Comparison of ENCODE assay signal across 23 cellular contexts in the genomic region with DNA sequence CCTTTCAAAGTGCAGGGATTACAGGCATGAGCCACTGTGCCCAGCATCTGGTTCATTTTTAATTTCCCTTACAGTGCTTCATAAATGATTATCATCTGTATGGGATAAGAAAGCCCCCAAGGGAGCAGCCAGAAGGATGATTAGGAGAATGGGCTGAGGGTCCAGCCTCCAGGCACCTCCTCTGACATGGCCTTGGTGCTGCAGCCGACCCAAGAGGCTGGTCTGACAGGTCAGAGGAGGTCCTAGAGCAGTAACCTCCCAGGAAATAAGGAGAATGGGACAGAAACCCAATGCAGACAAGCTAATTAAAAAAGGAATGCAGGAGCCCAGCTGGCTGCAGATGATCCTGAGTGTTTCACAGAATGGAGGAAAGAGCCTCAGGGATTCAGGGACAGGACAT. TPM values are rescaled to one million over a fixed set of nuclear protein-coding genes. Genes with fewer than 3 reads are reported as not detected.
A peak's percentile ranks its signal among the peaks of the same experiment; 100 is the strongest.
DNase-seq lines count a peak whose midpoint lies in the region; ATAC-seq, FAIRE-seq and TF ChIP-seq lines count a peak whose summit lies in the region.
"Had no signal": no experiment of that assay in that cellular context is flagged by ENCODE, and none has a peak within 500 bp of the region (broad histone marks: within the 10 kb centered on the region; RNA-seq: fewer than 3 reads in every experiment).

No MANE protein-coding gene starts in this region.

- dilution Hi-C loops in mammary epithelial cell (cut with HindIII; ENCODE audit: low sequenced_read_pairs) = loop anchor here (5.0 kb wide), 2 partner anchors 36 to 39 kb away; no protein-coding TSS in a partner anchor

- TF ChIP-seq POLR2A in breast epithelium (IDR thresholded peaks at IDR 0.05) = no peak

- intact Hi-C loops in breast epithelium (cut with DNase I; ENCODE audit: low total_unique reads) = no loop called here
- intact Hi-C loops in mammary epithelial cell (cut with micrococcal nuclease) = no loop called here
- intact Hi-C loops in CD4-positive, alpha-beta T cell (cut with DNase I, micrococcal nuclease) = no loop called here

- H3K27ac ChIP-seq in breast epithelium (peak overlapping the region; percentile 4 to 7), mammary epithelial cell (ENCODE audit: insufficient read depth, low read depth, low read length) (no peak overlapping the region), astrocyte (ENCODE audit: low read depth, low read length) (no peak overlapping the region)
- no peak overlapping the region for H3K27ac ChIP-seq in CD4-positive, alpha-beta T cell (ENCODE audit: low read depth, low read length)
- H3K27ac ChIP-seq: GM23248, SJCRH30 had no signal

- H3K4me1 ChIP-seq in breast epithelium (peaks cover 11 to 13% of the 10 kb centered on the region in 2 donors), mammary epithelial cell (ENCODE audit: insufficient read depth, low read length) (peaks cover 21% of the 10 kb centered on the region), astrocyte (ENCODE audit: insufficient read depth, low read length) (peaks cover 24% of the 10 kb centered on the region)

- peaks cover 21% of the 10 kb centered on the region for H3K79me2 ChIP-seq in mammary epithelial cell (ENCODE audit: insufficient read depth, low read length)
- peaks cover 81% of the 10 kb centered on the region for H3K79me2 ChIP-seq in astrocyte (ENCODE audit: insufficient read depth, low read length)

- H3K27me3 ChIP-seq in breast epithelium = no peaks in the 10 kb centered on the region
- H3K27me3 ChIP-seq in mammary epithelial cell (ENCODE audit: insufficient read depth, low read length) = no peaks in the 10 kb centered on the region
- H3K27me3 ChIP-seq in astrocyte (ENCODE audit: insufficient read depth, low read length) = no peaks in the 10 kb centered on the region
- H3K27me3 ChIP-seq in CD4-positive, alpha-beta T cell (ENCODE audit: control insufficient read depth, insufficient read depth, low read length) = no peaks in the 10 kb centered on the region
- H3K27me3 ChIP-seq: SJCRH30 had no signal

- H3K9ac ChIP-seq in mammary epithelial cell (ENCODE audit: insufficient read depth, low read length) (no peak overlapping the region), astrocyte (ENCODE audit: low read length) (no peak overlapping the region)
- H3K9ac ChIP-seq: GM23248 had no signal

- FAIRE-seq in astrocyte (lab: Jason Lieb, UNC) = no peak
- FAIRE-seq: A204.1, GM12891 had no signal

- no peaks in the 10 kb centered on the region for H4K20me1 ChIP-seq in mammary epithelial cell (ENCODE audit: insufficient read depth, low read length)
- peaks cover 85% of the 10 kb centered on the region for H4K20me1 ChIP-seq in astrocyte (ENCODE audit: insufficient read depth, low read length)

- H3K27me3 Mint-ChIP-seq in astrocyte (ENCODE audit: low read depth, unreplicated experiment) (no peaks in the 10 kb centered on the region), nephron (ENCODE audit: low read depth) (peaks cover 4% of the 10 kb centered on the region)
- peaks cover 33 to 37% of the 10 kb centered on the region in 2 donors for H3K27me3 Mint-ChIP-seq in effector memory CD8-positive, alpha-beta T cell
- no peaks in the 10 kb centered on the region for H3K27me3 Mint-ChIP-seq in CD4-positive, alpha-beta T cell
- H3K27me3 Mint-ChIP-seq: B cell had no signal

- no peaks in the 10 kb centered on the region for H3K9me3 ChIP-seq in breast epithelium
- H3K9me3 ChIP-seq in mammary epithelial cell (replicated peaks; ENCODE audit: insufficient read depth, low read length) = no peaks in the 10 kb centered on the region
- H3K9me3 ChIP-seq in astrocyte (ENCODE audit: insufficient read depth, low read depth, low read length) = no peaks in the 10 kb centered on the region
- peaks cover 10% of the 10 kb centered on the region for H3K9me3 ChIP-seq in CD4-positive, alpha-beta T cell (ENCODE audit: control insufficient read depth, low read length)
- H3K9me3 ChIP-seq: HAP-1 had no signal

- no peak overlapping the region for H2AFZ ChIP-seq in mammary epithelial cell (ENCODE audit: low read depth, low read length)
- no peak overlapping the region for H2AFZ ChIP-seq in astrocyte (ENCODE audit: low read depth, low read length)
- H2AFZ ChIP-seq: GM23248 had no signal

- H3K4me3 Mint-ChIP-seq in astrocyte (ENCODE audit: unreplicated experiment) = peak overlapping the region; percentile 34
- H3K4me3 Mint-ChIP-seq in nephron = no peak overlapping the region
- no peak overlapping the region for H3K4me3 Mint-ChIP-seq in effector memory CD8-positive, alpha-beta T cell
- H3K4me3 Mint-ChIP-seq in CD4-positive, alpha-beta T cell = no peak overlapping the region
- H3K4me3 Mint-ChIP-seq: B cell, CD14-positive monocyte had no signal

- peaks cover 3% of the 10 kb centered on the region for H3K9me3 Mint-ChIP-seq in astrocyte (ENCODE audit: unreplicated experiment)
- peaks cover 13% of the 10 kb centered on the region for H3K9me3 Mint-ChIP-seq in nephron
- peaks cover 2 to 8% of the 10 kb centered on the region in 2 donors for H3K9me3 Mint-ChIP-seq in effector memory CD8-positive, alpha-beta T cell
- H3K9me3 Mint-ChIP-seq in CD4-positive, alpha-beta T cell = peaks cover 4% of the 10 kb centered on the region

- H3K36me3 Mint-ChIP-seq in astrocyte (ENCODE audit: low read depth, unreplicated experiment) (peaks cover 29% of the 10 kb centered on the region), nephron (ENCODE audit: low read depth) (peaks cover 45% of the 10 kb centered on the region)
- H3K36me3 Mint-ChIP-seq in effector memory CD8-positive, alpha-beta T cell (ENCODE audit: insufficient read depth) = no peaks in the 10 kb centered on the region
- H3K36me3 Mint-ChIP-seq in CD4-positive, alpha-beta T cell (ENCODE audit: low read depth) = no peaks in the 10 kb centered on the region
- H3K36me3 Mint-ChIP-seq: CD14-positive monocyte had no signal

- BruUV-seq in mammary epithelial cell (replicated peaks; lab: Mats Ljungman, UMichigan) = no TSS peak

- H3K4me3 ChIP-seq in breast epithelium (no peak overlapping the region), mammary epithelial cell (replicated peaks in 1 of 3; ENCODE audit: insufficient read depth in 1 of 3, low read depth in 2 of 3, low read length in 3 of 3) (no peak overlapping the region), astrocyte (ENCODE audit: insufficient read depth, low read depth, low read length) (no peak overlapping the region)
- H3K4me3 ChIP-seq: GM23248, HAP-1, SJCRH30 had no signal

- H3K36me3 ChIP-seq in breast epithelium (no peaks in the 10 kb centered on the region), mammary epithelial cell (ENCODE audit: insufficient read depth, low read length) (peaks cover 2% of the 10 kb centered on the region), astrocyte (ENCODE audit: insufficient read depth, low read length) (peaks cover 10% of the 10 kb centered on the region)
- H3K36me3 ChIP-seq: HAP-1, SJCRH30 had no signal

- DNase-seq in breast epithelium (ENCODE audit: low spot score in 2 of 2) = no peak
- no peak for DNase-seq in mammary epithelial cell
- DNase-seq in astrocyte (ENCODE audit: low read depth) = no peak
- DNase-seq in effector memory CD8-positive, alpha-beta T cell = no peak
- no peak for DNase-seq in epidermal melanocyte (ENCODE audit: insufficient read length, low spot score)
- no peak for DNase-seq in CD4-positive, alpha-beta T cell
- no peak for DNase-seq in SK-N-DZ (ENCODE audit: low spot score)
- DNase-seq: DMS 273 treated with DMSO at 0.1 percent for 48 hours, DMS79 treated with DMSO at 0.1 percent for 48 hours, KG1, NCI-H1092, NCI-H1436, NCI-H1930, NCI-H69, SJCRH30 had no signal

- in situ Hi-C loops in mammary epithelial cell (cut with MboI; ENCODE audit: low sequenced_read_pairs in 2 of 2) = no loop called here

- ATAC-seq in effector memory CD8-positive, alpha-beta T cell (replicated peaks) = no peak
- no peak for ATAC-seq in CD4-positive, alpha-beta T cell (ENCODE audit: poor library complexity)
- ATAC-seq: Panc1 had no signal

- TF ChIP-seq CTCF in breast epithelium (IDR thresholded peaks at IDR 0.05) (no peak), mammary epithelial cell (conservative IDR thresholded peaks at IDR 0.05 in 1 of 2, IDR thresholded peaks at IDR 0.05 in 1 of 2; ENCODE audit: extremely low read depth in 1 of 2, insufficient read depth in 1 of 2, low read depth in 1 of 2, low read length in 2 of 2) (no peak), astrocyte (IDR thresholded peaks at IDR 0.05; ENCODE audit: insufficient read depth, low read depth, low read length) (no peak), nephron (IDR thresholded peaks at IDR 0.05; ENCODE audit: unreplicated experiment in 3 of 3) (no peak)
- TF ChIP-seq CTCF in CD4-positive, alpha-beta T cell (IDR thresholded peaks at IDR 0.05) = no peak

- peaks cover 33% of the 10 kb centered on the region for H3K4me1 Mint-ChIP-seq in astrocyte (ENCODE audit: low read depth, unreplicated experiment)
- peaks cover 61% of the 10 kb centered on the region for H3K4me1 Mint-ChIP-seq in nephron
- peaks cover 14 to 22% of the 10 kb centered on the region in 2 donors for H3K4me1 Mint-ChIP-seq in effector memory CD8-positive, alpha-beta T cell (ENCODE audit: low read depth in 2 of 2)
- H3K4me1 Mint-ChIP-seq in CD4-positive, alpha-beta T cell (ENCODE audit: low read depth) = peaks cover 20% of the 10 kb centered on the region

- H3K27ac Mint-ChIP-seq in astrocyte (ENCODE audit: unreplicated experiment) (no peak overlapping the region), nephron (peak overlapping the region; percentile 87 to 98 (median 92))
- no peak overlapping the region for H3K27ac Mint-ChIP-seq in effector memory CD8-positive, alpha-beta T cell
- H3K27ac Mint-ChIP-seq in CD4-positive, alpha-beta T cell = no peak overlapping the region
- H3K27ac Mint-ChIP-seq: B cell, CD14-positive monocyte had no signal

- no peak overlapping the region for H3K4me2 ChIP-seq in mammary epithelial cell (ENCODE audit: insufficient read depth, low read depth, low read length)
- no peak overlapping the region for H3K4me2 ChIP-seq in astrocyte (ENCODE audit: low read length)

- CTCF ChIA-PET in mammary epithelial cell (lab: Charles Lee; ENCODE audit: low non-redundant PET) = no interaction called here
- CTCF ChIA-PET in CD4-positive, alpha-beta T cell (lab: Charles Lee) = no interaction called here

- WGBS in mammary epithelial cell (ENCODE audit: low coverage, missing lambda C conversion rate) = 0% methylated on average over 1 of the region's 1 CpG

- POLR2A ChIA-PET in CD4-positive, alpha-beta T cell (lab: Charles Lee) = no interaction called here

RNA-seq across cellular contexts. Expression of gene MRC2, which starts 29.0 kb away (rescaled TPM):
- total RNA-seq in breast epithelium = 10 to 100 TPM; 28.4 to 40.2 (median 37.4) TPM
- 100 to 1,000 TPM; 147 to 512 TPM for total RNA-seq in mammary epithelial cell
- 64.3 TPM for polyA plus RNA-seq in mammary epithelial cell
- 74.0 TPM for polyA minus RNA-seq in mammary epithelial cell
- 361 and 588 TPM in 2 replicates for total RNA-seq in astrocyte
- 1 to 10 TPM; 3.8 to 5.1 TPM for total RNA-seq in CD4-positive, alpha-beta T cell
- 28.9 and 33.1 TPM in 2 replicates for polyA plus RNA-seq in SK-N-DZ (2014; cell fraction: cytosol; rRNA removed)
- polyA plus RNA-seq in SK-N-DZ (2014; cell fraction: nucleus; rRNA removed) = 108 and 120 TPM in 2 replicates
- polyA plus RNA-seq: CD14-positive monocyte had no signal

Comparison
In these comparisons a context has a peak if more than half of its experiments do, and no peak if none do; other contexts are left out.
1. H3K27ac ChIP-seq: peak in breast epithelium (2 of 2); none in mammary epithelial cell (single experiment), astrocyte (single experiment) and CD4-positive, alpha-beta T cell (single experiment).
2. H3K27ac Mint-ChIP-seq: peak in nephron (3 of 3); none in astrocyte (single experiment), effector memory CD8-positive, alpha-beta T cell (0 of 2) and CD4-positive, alpha-beta T cell (single experiment).
3. RNA of gene MRC2, which starts 29.0 kb away (total RNA-seq): 147 to 512 TPM in mammary epithelial cell, 361 to 588 TPM in astrocyte and 28.4 to 40.2 TPM in breast epithelium; 3.8 to 5.1 TPM in CD4-positive, alpha-beta T cell; every median in the first group is over 4 times any median in the second.